In genomic region chr16:25097304-25097988, GRCh38 we compare ENCODE assay signal across 24 cellular contexts. TPM values are rescaled to one million over a fixed set of nuclear protein-coding genes. Genes with fewer than 3 reads are reported as not detected.
DNase-seq lines count a peak whose midpoint lies in the region; ATAC-seq and TF ChIP-seq lines count a peak whose summit lies in the region.
"Had no signal": no experiment of that assay in that cellular context is flagged by ENCODE, and none has a peak within 500 bp of the region (broad histone marks: within the 10 kb centered on the region; RNA-seq: fewer than 3 reads in every experiment).

No MANE protein-coding gene starts in this region.

- peak overlapping the region; percentile 84 for H3K4ac ChIP-seq in IMR-90 (ENCODE audit: low read depth, low read length)

- H2BK5ac ChIP-seq in IMR-90 (ENCODE audit: low read depth, low read length, poor library complexity, severe bottlenecking): peak overlapping the region; percentile 88

- H3K18ac ChIP-seq in IMR-90 (ENCODE audit: low read depth, low read length): peak overlapping the region; percentile 88

- H3K27me3 ChIP-seq in IMR-90 (ENCODE audit: control insufficient read depth, insufficient read depth, low read length): no peaks in the 10 kb centered on the region
- no peaks in the 10 kb centered on the region for H3K27me3 ChIP-seq in osteoblast (ENCODE audit: insufficient read depth, low read length)
- H3K27me3 ChIP-seq: heart left ventricle, neutrophil, tibial nerve had no signal

- DNase-seq in COLO829 (ENCODE audit: low spot score): peak; percentile 55
- DNase-seq in IMR-90: peak; percentile 76
- DNase-seq in astrocyte of the spinal cord (ENCODE audit: low read depth, low spot score): peak; percentile 21
- DNase-seq in osteoblast (ENCODE audit: insufficient read length, low spot score, missing footprints): peak; percentile 52
- DNase-seq in activated CD4-positive, alpha-beta T cell treated with anti-CD3 and anti-CD28 coated beads, Interleukin-2, amount 50 U/mL, for 4 hours: no peak
- no peak for DNase-seq in iPS-NIHi7 (ENCODE audit: extremely low spot score)
- DNase-seq in activated CD4-positive, alpha-beta T cell treated with anti-CD3 and anti-CD28 coated beads for 1 hour: no peak
- DNase-seq: activated CD4-positive, CD25-positive, alpha-beta regulatory T cell; activated CD8-positive, alpha-beta T cell treated with anti-CD3 and anti-CD28 coated beads for 36 hours; activated effector memory CD4-positive, alpha-beta T cell treated with anti-CD3 and anti-CD28 coated beads, Interleukin-2, amount 50 U/mL, for 16 hours; activated T-cell treated with anti-CD3 and anti-CD28 coated beads for 4 hours; amygdala; CD8-positive, alpha-beta T cell; central memory CD4-positive, alpha-beta T cell; dermis blood vessel endothelial cell; DMS53; heart left ventricle; NCI-H1436; SHP77 treated with DMSO at 0.1 percent for 48 hours had no signal

- H3K23ac ChIP-seq in IMR-90 (ENCODE audit: low read depth, low read length): peak overlapping the region; percentile 64

- peak overlapping the region; percentile 86 for H3K14ac ChIP-seq in IMR-90 (replicated peaks; ENCODE audit: low read depth, low read length)

- H3K9me1 ChIP-seq in IMR-90 (ENCODE audit: insufficient read depth, low read length): peaks cover 15% of the 10 kb centered on the region

- no peak for TF ChIP-seq RAD21 in IMR-90 (IDR thresholded peaks at IDR 0.05; ENCODE audit: low read length)

- peak overlapping the region; percentile 74 for H4K5ac ChIP-seq in IMR-90 (ENCODE audit: low read depth, low read length)

- H2BK15ac ChIP-seq in IMR-90 (ENCODE audit: low read depth, low read length): peak overlapping the region; percentile 72; the same call in 2 of the 3 replicates

- 21% methylated on average over 3 of the region's 5 CpGs; no CpG with 5 or more reads in 1 of the 2 experiments for WGBS in IMR-90 (ENCODE audit: extremely low coverage in 2 of 2, insufficient read length in 1 of 2), 2 experiments

- peak overlapping the region; percentile 53 for H2AK9ac ChIP-seq in IMR-90 (replicated peaks; ENCODE audit: low read depth, low read length, poor library complexity)

- H3K4me3 ChIP-seq in IMR-90 (ENCODE audit: insufficient read depth, low read depth, low read length): no peak overlapping the region
- H3K4me3 ChIP-seq in astrocyte of the spinal cord (ENCODE audit: low read depth, low read length): no peak overlapping the region
- no peak overlapping the region for H3K4me3 ChIP-seq in osteoblast (ENCODE audit: insufficient read depth, low read length)
- H3K4me3 ChIP-seq: heart left ventricle, prostate gland, tibial nerve had no signal

- peak overlapping the region; percentile 91 for H2BK120ac ChIP-seq in IMR-90 (ENCODE audit: low read depth, low read length)

- peak overlapping the region; percentile 48 for H3K4me2 ChIP-seq in IMR-90 (ENCODE audit: low read depth, low read length)
- H3K4me2 ChIP-seq in osteoblast (ENCODE audit: insufficient read depth, low read length): peak overlapping the region; percentile 52

- CTCF ChIA-PET in IMR-90 (lab: Yijun Ruan, JAX): interaction anchor here (0.6 kb wide), 1 partner anchor 597 kb away, joined by 4 read pairs; no protein-coding TSS in a partner anchor

- no peaks in the 10 kb centered on the region; a peak in 1 of 4 replicates for H3K79me1 ChIP-seq in IMR-90 (ENCODE audit: low read depth in 1 of 2, low read length in 2 of 2)

- intact Hi-C loops in IMR-90 (cut with micrococcal nuclease): loop anchor here (1.0 kb wide), 1 partner anchor 10 kb away; no protein-coding TSS in a partner anchor

- H4K20me1 ChIP-seq in IMR-90 (ENCODE audit: insufficient read depth, low read length) (no peaks in the 10 kb centered on the region), osteoblast (ENCODE audit: insufficient read depth, low read length) (no peaks in the 10 kb centered on the region)

- peak overlapping the region; percentile 56 to 90 for H4K8ac ChIP-seq in IMR-90 (ENCODE audit: low read depth in 2 of 2, low read length in 2 of 2)

- dilution Hi-C loops in IMR-90 (cut with HindIII; ENCODE audit: low sequenced_read_pairs, unreplicated experiment): no loop called here

- ATAC-seq in IMR-90 (ENCODE audit: low read depth) (peak; percentile 84), GM19452 (IDR thresholded peaks at IDR 0.05; ENCODE audit: unreplicated experiment) (no peak)
- ATAC-seq: activated CD8-positive, alpha-beta T cell treated with anti-CD3 and anti-CD28 coated beads for 36 hours; CD8-positive, alpha-beta T cell; heart left ventricle had no signal

- H3K4me1 ChIP-seq in IMR-90 (ENCODE audit: control insufficient read depth, insufficient read depth, low read length): peaks cover 8% of the 10 kb centered on the region
- H3K4me1 ChIP-seq in osteoblast (ENCODE audit: insufficient read depth, low read length): peaks cover 39% of the 10 kb centered on the region
- H3K4me1 ChIP-seq: prostate gland, tibial nerve had no signal

- in situ Hi-C loops in IMR-90 (cut with MboI; ENCODE audit: low sequenced_read_pairs): no loop called here
- in situ Hi-C loops in astrocyte of the spinal cord (cut with HindIII; ENCODE audit: low sequenced_read_pairs): no loop called here

- peak overlapping the region; percentile 34; the same call in 1 of the 2 replicates for H3K9ac ChIP-seq in IMR-90 (ENCODE audit: low read depth, low read length)

- H3K56ac ChIP-seq in IMR-90 (ENCODE audit: extremely low read depth, insufficient read depth, low read length): peak overlapping the region; percentile 83; the same call in 1 of the 2 replicates

- peak overlapping the region; percentile 84; the same call in 1 of the 2 replicates for H3K27ac ChIP-seq in IMR-90 (ENCODE audit: insufficient read depth, low read length)
- peak overlapping the region; percentile 62 for H3K27ac ChIP-seq in osteoblast (ENCODE audit: low read depth, low read length)
- H3K27ac ChIP-seq: heart left ventricle, HL-60, neutrophil, prostate gland, tibial nerve had no signal

- H2AFZ ChIP-seq in IMR-90 (replicated peaks; ENCODE audit: low read length, poor library complexity): no peak overlapping the region
- no peak overlapping the region for H2AFZ ChIP-seq in osteoblast (ENCODE audit: low read length)

- no peak for TF ChIP-seq POLR2A in IMR-90 (IDR thresholded peaks at IDR 0.05; ENCODE audit: low read depth, low read length)

- TF ChIP-seq CTCF in IMR-90 (conservative IDR thresholded peaks at IDR 0.05; ENCODE audit: low read depth, low read length) (no peak), astrocyte of the spinal cord (IDR thresholded peaks at IDR 0.05; ENCODE audit: low read depth, low read length) (no peak), osteoblast (IDR thresholded peaks at IDR 0.05; ENCODE audit: extremely low read depth, low read depth, low read length) (no peak)

- no TSS peak for BruUV-seq in IMR-90 (replicated peaks; lab: Mats Ljungman, UMichigan)

- no peaks in the 10 kb centered on the region for H3K79me2 ChIP-seq in osteoblast (ENCODE audit: insufficient read depth, low read length)

- H4K91ac ChIP-seq in IMR-90 (ENCODE audit: insufficient read depth, low read depth, low read length): peak overlapping the region; percentile 88

- POLR2A ChIA-PET in IMR-90 (lab: Charles Lee; ENCODE audit: unreplicated experiment): no interaction called here

- H3K36me3 ChIP-seq in IMR-90 (ENCODE audit: control insufficient read depth, insufficient read depth, low read length): no peaks in the 10 kb centered on the region
- H3K36me3 ChIP-seq in osteoblast (ENCODE audit: insufficient read depth, low read length): no peaks in the 10 kb centered on the region
- H3K36me3 ChIP-seq: heart left ventricle, neutrophil, prostate gland had no signal

- H2AK5ac ChIP-seq in IMR-90 (ENCODE audit: low read depth, low read length): peak overlapping the region; percentile 86

- H3K9me3 ChIP-seq in IMR-90 (ENCODE audit: control insufficient read depth, insufficient read depth, low read length) (no peaks in the 10 kb centered on the region), osteoblast (ENCODE audit: low read depth, low read length) (no peaks in the 10 kb centered on the region)
- H3K9me3 ChIP-seq: heart left ventricle, neutrophil, prostate gland, tibial nerve had no signal

- peak overlapping the region; percentile 93 for H2BK20ac ChIP-seq in IMR-90 (ENCODE audit: low read depth, low read length)

TF ChIP-seq in IMR-90, 13 proteins besides CTCF, POLR2A, EP300 and RAD21:
- TF ChIP-seq RCOR1 (IDR thresholded peaks at IDR 0.05; ENCODE audit: insufficient replicate concordance, low read length) (no peak), FOS (IDR thresholded peaks at IDR 0.05; ENCODE audit: low read depth, low read length) (0 out of 2 replicates have a peak, but pooled peaks have one; percentile 8), CEBPB (IDR thresholded peaks at IDR 0.05; ENCODE audit: low read depth, low read length) (peak; percentile 41; the same call in 1 of the 2 replicates)

RNA-seq across cellular contexts. Expression of gene LCMT1, which starts 14.1 kb away (rescaled TPM):
- total RNA-seq in IMR-90 (2012; rRNA removed) (60.0 and 60.4 TPM in 2 replicates), osteoblast (35.5 and 39.5 TPM in 2 replicates)
- 30.5 and 33.1 TPM in 2 replicates for polyA plus RNA-seq in IMR-90 (2012; rRNA removed)
- 19.3 and 26.9 TPM in 2 replicates for polyA plus RNA-seq in IMR-90 (2012; cell fraction: cytosol; rRNA removed)
- 12.0 and 37.3 TPM in 2 replicates for polyA plus RNA-seq in IMR-90 (2012; cell fraction: nucleus; rRNA removed; ENCODE audit: low replicate concordance)

Comparison
In these comparisons a context has a peak if more than half of its experiments do, and no peak if none do; other contexts are left out.
1. DNase-seq: peak in COLO829 (single experiment), IMR-90 (single experiment), astrocyte of the spinal cord (single experiment) and osteoblast (single experiment); none in activated CD4-positive, alpha-beta T cell treated with anti-CD3 and anti-CD28 coated beads, Interleukin-2, amount 50 U/mL, for 4 hours (0 of 2), iPS-NIHi7 (single experiment) and activated CD4-positive, alpha-beta T cell treated with anti-CD3 and anti-CD28 coated beads for 1 hour (single experiment).